Comparison of ENCODE assay signal across 1 cellular context in genomic region chr1:8197493-8198282, GRCh38.
A peak's percentile ranks its signal among the peaks of the same experiment; 100 is the strongest.
TF ChIP-seq lines count a peak whose summit lies in the region.

No MANE protein-coding gene starts in this region.

TF ChIP-seq in K562, 482 proteins besides CTCF, POLR2A, EP300 and RAD21 (continued from another document and continues in another):
- peak; percentile 47; the same call in 1 of the 2 replicates for TF ChIP-seq ZNF609 (CRISPR knock-in tag; IDR thresholded peaks at IDR 0.05; ENCODE audit: borderline replicate concordance)
- peak; percentile 61 for TF ChIP-seq DACH1 (IDR thresholded peaks at IDR 0.05; ENCODE audit: partially characterized antibody)
- TF ChIP-seq POLR2G (IDR thresholded peaks at IDR 0.05; ENCODE audit: low read depth, low read length): no peak
- no peak for TF ChIP-seq ZNF431 (CRISPR knock-in tag; IDR thresholded peaks at IDR 0.05)
- TF ChIP-seq ZNF436 (CRISPR knock-in tag; IDR thresholded peaks at IDR 0.05): no peak
- 0 out of 4 replicates have a peak, but pooled peaks have one; percentile 48 to 65 for TF ChIP-seq TEAD1 (CRISPR knock-in tag; IDR thresholded peaks at IDR 0.05)
- no peak for TF ChIP-seq TSC22D4 (tag; IDR thresholded peaks at IDR 0.05)
- TF ChIP-seq SP2 (IDR thresholded peaks at IDR 0.05; ENCODE audit: extremely low read depth, low read depth, low read length, poor library complexity, severe bottlenecking): no peak
- TF ChIP-seq ZZZ3 (IDR thresholded peaks at IDR 0.05): no peak
- peak; percentile 73 for TF ChIP-seq GTF2E2 (tag; IDR thresholded peaks at IDR 0.05)
- TF ChIP-seq MED1 (CRISPR knock-in tag; IDR thresholded peaks at IDR 0.05; ENCODE audit: borderline replicate concordance): no peak
- no peak for TF ChIP-seq ZNF354B (CRISPR knock-in tag; IDR thresholded peaks at IDR 0.05)
- peak; percentile 99 for TF ChIP-seq CCNT2 (IDR thresholded peaks at IDR 0.05; ENCODE audit: borderline replicate concordance, extremely low read depth, insufficient read length, low read depth, low read length)
- TF ChIP-seq SLC30A9 (CRISPR knock-in tag; IDR thresholded peaks at IDR 0.05): no peak
- TF ChIP-seq ATF7 (IDR thresholded peaks at IDR 0.05): peak; percentile 92
- TF ChIP-seq MYC (IDR thresholded peaks at IDR 0.05; ENCODE audit: low read depth, low read length): peak; percentile 97
- TF ChIP-seq MYC (CRISPR knock-in tag; IDR thresholded peaks at IDR 0.05; ENCODE audit: borderline replicate concordance, low read depth): no peak; the same call in 1 of the 2 replicates
- no peak for TF ChIP-seq SREBF2 (CRISPR knock-in tag; IDR thresholded peaks at IDR 0.05)
- TF ChIP-seq, protein P1, sequence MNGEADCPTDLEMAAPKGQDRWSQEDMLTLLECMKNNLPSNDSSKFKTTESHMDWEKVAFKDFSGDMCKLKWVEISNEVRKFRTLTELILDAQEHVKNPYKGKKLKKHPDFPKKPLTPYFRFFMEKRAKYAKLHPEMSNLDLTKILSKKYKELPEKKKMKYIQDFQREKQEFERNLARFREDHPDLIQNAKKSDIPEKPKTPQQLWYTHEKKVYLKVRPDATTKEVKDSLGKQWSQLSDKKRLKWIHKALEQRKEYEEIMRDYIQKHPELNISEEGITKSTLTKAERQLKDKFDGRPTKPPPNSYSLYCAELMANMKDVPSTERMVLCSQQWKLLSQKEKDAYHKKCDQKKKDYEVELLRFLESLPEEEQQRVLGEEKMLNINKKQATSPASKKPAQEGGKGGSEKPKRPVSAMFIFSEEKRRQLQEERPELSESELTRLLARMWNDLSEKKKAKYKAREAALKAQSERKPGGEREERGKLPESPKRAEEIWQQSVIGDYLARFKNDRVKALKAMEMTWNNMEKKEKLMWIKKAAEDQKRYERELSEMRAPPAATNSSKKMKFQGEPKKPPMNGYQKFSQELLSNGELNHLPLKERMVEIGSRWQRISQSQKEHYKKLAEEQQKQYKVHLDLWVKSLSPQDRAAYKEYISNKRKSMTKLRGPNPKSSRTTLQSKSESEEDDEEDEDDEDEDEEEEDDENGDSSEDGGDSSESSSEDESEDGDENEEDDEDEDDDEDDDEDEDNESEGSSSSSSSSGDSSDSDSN (IDR thresholded peaks at IDR 0.05; ENCODE audit: borderline replicate concordance in 1 of 2, low read depth in 2 of 2, low read length in 2 of 2): 0 out of 4 replicates have a peak, but pooled peaks of 1 of the 2 experiments have one; percentile 56
- TF ChIP-seq HMGN3 (IDR thresholded peaks at IDR 0.05; ENCODE audit: borderline replicate concordance, extremely low read depth, insufficient read length, low read depth, low read length): peak; percentile 98
- TF ChIP-seq FIP1L1 (IDR thresholded peaks at IDR 0.05; ENCODE audit: low read depth, low read length, poor library complexity, severe bottlenecking): no peak
- peak; percentile 90 for TF ChIP-seq CEBPB (tag; IDR thresholded peaks at IDR 0.05)
- TF ChIP-seq ZNF239 (CRISPR knock-in tag; IDR thresholded peaks at IDR 0.05): no peak; the same call in 1 of the 2 replicates
- no peak for TF ChIP-seq SAFB2 (IDR thresholded peaks at IDR 0.05; ENCODE audit: borderline replicate concordance, low read depth, low read length, severe bottlenecking)
- 0 out of 2 replicates have a peak, but pooled peaks have one; percentile 33 for TF ChIP-seq SREBF1 (IDR thresholded peaks at IDR 0.05; ENCODE audit: borderline replicate concordance, low read depth, low read length)
- peak; percentile 81 for TF ChIP-seq MBD2 (IDR thresholded peaks at IDR 0.05; ENCODE audit: borderline replicate concordance, low read depth)
- peak in 1 of 2 experiments; percentile 86; a peak in 3 of 4 replicates for TF ChIP-seq FOXK2 (conservative IDR thresholded peaks at IDR 0.05 in 1 of 2, IDR thresholded peaks at IDR 0.05 in 1 of 2; ENCODE audit: low read depth in 2 of 2)
- peak; percentile 91 for TF ChIP-seq ZBTB2 (IDR thresholded peaks at IDR 0.05)
- TF ChIP-seq BCL6 (CRISPR knock-in tag; IDR thresholded peaks at IDR 0.05): no peak
- TF ChIP-seq, protein P2, sequence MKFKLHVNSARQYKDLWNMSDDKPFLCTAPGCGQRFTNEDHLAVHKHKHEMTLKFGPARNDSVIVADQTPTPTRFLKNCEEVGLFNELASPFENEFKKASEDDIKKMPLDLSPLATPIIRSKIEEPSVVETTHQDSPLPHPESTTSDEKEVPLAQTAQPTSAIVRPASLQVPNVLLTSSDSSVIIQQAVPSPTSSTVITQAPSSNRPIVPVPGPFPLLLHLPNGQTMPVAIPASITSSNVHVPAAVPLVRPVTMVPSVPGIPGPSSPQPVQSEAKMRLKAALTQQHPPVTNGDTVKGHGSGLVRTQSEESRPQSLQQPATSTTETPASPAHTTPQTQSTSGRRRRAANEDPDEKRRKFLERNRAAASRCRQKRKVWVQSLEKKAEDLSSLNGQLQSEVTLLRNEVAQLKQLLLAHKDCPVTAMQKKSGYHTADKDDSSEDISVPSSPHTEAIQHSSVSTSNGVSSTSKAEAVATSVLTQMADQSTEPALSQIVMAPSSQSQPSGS (CRISPR knock-in tag; IDR thresholded peaks at IDR 0.05): no peak
- TF ChIP-seq SRSF3 (IDR thresholded peaks at IDR 0.05; ENCODE audit: insufficient read depth, low read length): no peak
- peak in 1 of 2 experiments; percentile 59; a peak in 1 of 4 replicates for TF ChIP-seq FOXA3 (CRISPR knock-in tag; conservative IDR thresholded peaks at IDR 0.05 in 1 of 2, IDR thresholded peaks at IDR 0.05 in 1 of 2)
- TF ChIP-seq, protein P3, sequence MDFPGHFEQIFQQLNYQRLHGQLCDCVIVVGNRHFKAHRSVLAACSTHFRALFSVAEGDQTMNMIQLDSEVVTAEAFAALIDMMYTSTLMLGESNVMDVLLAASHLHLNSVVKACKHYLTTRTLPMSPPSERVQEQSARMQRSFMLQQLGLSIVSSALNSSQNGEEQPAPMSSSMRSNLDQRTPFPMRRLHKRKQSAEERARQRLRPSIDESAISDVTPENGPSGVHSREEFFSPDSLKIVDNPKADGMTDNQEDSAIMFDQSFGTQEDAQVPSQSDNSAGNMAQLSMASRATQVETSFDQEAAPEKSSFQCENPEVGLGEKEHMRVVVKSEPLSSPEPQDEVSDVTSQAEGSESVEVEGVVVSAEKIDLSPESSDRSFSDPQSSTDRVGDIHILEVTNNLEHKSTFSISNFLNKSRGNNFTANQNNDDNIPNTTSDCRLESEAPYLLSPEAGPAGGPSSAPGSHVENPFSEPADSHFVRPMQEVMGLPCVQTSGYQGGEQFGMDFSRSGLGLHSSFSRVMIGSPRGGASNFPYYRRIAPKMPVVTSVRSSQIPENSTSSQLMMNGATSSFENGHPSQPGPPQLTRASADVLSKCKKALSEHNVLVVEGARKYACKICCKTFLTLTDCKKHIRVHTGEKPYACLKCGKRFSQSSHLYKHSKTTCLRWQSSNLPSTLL (IDR thresholded peaks at IDR 0.05): no peak
- no peak for TF ChIP-seq KDM4B (IDR thresholded peaks at IDR 0.05; ENCODE audit: borderline replicate concordance in 2 of 2, low read depth in 1 of 2)
- TF ChIP-seq SMARCA5 (IDR thresholded peaks at IDR 0.05): peak; percentile 80
- TF ChIP-seq RHOXF2B (CRISPR knock-in tag; conservative IDR thresholded peaks at IDR 0.05): no peak
- TF ChIP-seq ZNF407 (IDR thresholded peaks at IDR 0.05; ENCODE audit: low read depth): peak; percentile 55; the same call in 1 of the 2 replicates
- no peak for TF ChIP-seq ID3 (CRISPR knock-in tag; IDR thresholded peaks at IDR 0.05)
- TF ChIP-seq ID3 (tag; IDR thresholded peaks at IDR 0.05): peak; percentile 81
- no peak for TF ChIP-seq RFX7 (CRISPR knock-in tag; IDR thresholded peaks at IDR 0.05)
- peak; percentile 79 for TF ChIP-seq LCOR (CRISPR knock-in tag; IDR thresholded peaks at IDR 0.05)
- TF ChIP-seq EWSR1 (IDR thresholded peaks at IDR 0.05; ENCODE audit: borderline replicate concordance, low read depth, partially characterized antibody): no peak
- TF ChIP-seq NUFIP1 (IDR thresholded peaks at IDR 0.05; ENCODE audit: partially characterized antibody): no peak
- no peak for TF ChIP-seq SRSF7 (optimal IDR thresholded peaks at IDR 0.05; ENCODE audit: low read depth, low read length)
